Comparison of ENCODE assay signal across 8 cellular contexts in the genomic region with DNA sequence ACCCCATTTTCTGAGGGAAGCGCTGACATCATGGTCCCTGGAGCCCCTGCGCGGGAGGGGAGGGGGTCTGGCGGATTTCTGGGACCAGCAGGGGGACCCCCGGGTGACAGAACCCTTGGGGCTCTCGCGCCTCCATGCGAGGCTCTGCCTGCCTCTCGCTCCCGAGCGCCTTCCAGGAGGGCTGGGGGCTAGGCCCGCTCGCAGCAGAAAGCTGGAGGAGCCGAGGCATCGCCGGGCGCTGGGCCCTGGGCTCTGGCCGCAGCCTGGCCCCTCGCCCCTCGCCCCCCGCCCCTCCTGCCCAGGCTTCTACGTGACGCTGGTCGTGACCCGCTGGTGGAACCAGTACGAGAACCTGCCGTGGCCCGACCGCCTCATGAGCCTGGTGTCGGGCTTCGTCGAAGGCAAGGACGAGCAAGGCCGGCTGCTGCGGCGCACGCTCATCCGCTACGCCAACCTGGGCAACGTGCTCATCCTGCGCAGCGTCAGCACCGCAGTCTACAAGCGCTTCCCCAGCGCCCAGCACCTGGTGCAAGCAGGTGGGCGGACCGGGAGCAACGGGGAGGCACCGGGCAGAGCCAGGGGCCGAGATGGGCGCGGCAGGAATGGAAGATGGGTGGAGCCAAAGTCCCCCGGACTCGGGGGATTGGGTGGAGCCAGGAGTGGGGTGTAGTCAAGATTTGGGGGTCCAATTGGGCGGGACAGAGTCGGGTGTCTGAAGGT. TPM values are rescaled to one million over a fixed set of nuclear protein-coding genes. Genes with fewer than 3 reads are reported as not detected.
DNase-seq lines count a peak whose midpoint lies in the region; ATAC-seq and TF ChIP-seq lines count a peak whose summit lies in the region.

No MANE protein-coding gene starts in this region.

- H3K9ac ChIP-seq in mesendoderm (ENCODE audit: low read length), result peak overlapping the region; percentile 57

- no peaks in the 10 kb centered on the region for H3K36me3 ChIP-seq in mesendoderm (ENCODE audit: control insufficient read depth, insufficient read depth, low read length)
- peaks cover 0 to 9% (median 0%) of the 10 kb centered on the region in 4 donors for H3K36me3 ChIP-seq in upper lobe of left lung

- peak overlapping the region; percentile 65 to 86 for H3K27ac ChIP-seq in coronary artery
- H3K27ac ChIP-seq in mesendoderm (ENCODE audit: low read depth, low read length), result no peak overlapping the region
- H3K27ac ChIP-seq in upper lobe of left lung, result peak overlapping the region; percentile 84 to 95 (median 92)

- peak in 1 of 4 donors; percentile 43 for TF ChIP-seq POLR2A in upper lobe of left lung (IDR thresholded peaks at IDR 0.05)

- no peak overlapping the region for H2BK120ac ChIP-seq in mesendoderm (ENCODE audit: low read depth, low read length)

- no CpG with 5 or more reads among the region's 56 CpGs for WGBS in mesendoderm (ENCODE audit: extremely low coverage, insufficient coverage, low lambda C conversion rate)
- WGBS in upper lobe of left lung, 2 donors, result 10 to 36% methylated on average over 7 to 31 of the region's 56 CpGs

- no peak overlapping the region for H2BK15ac ChIP-seq in mesendoderm (replicated peaks; ENCODE audit: low read depth)

- no peak overlapping the region for H4K8ac ChIP-seq in mesendoderm (ENCODE audit: low read depth, low read length)

- no peak overlapping the region for H3K4ac ChIP-seq in mesendoderm (ENCODE audit: low read depth, low read length)

- no peak overlapping the region for H3K23ac ChIP-seq in mesendoderm (ENCODE audit: low read length)

- ATAC-seq in upper lobe of left lung (ENCODE audit: low FRiP score in 2 of 2), result peak; percentile 52 to 53
- ATAC-seq in HG02938 (IDR thresholded peaks at IDR 0.05; ENCODE audit: unreplicated experiment), result no peak

- no peaks in the 10 kb centered on the region for H3K4me1 ChIP-seq in mesendoderm (ENCODE audit: control insufficient read depth, low read depth, low read length)
- H3K4me1 ChIP-seq in upper lobe of left lung, result peaks cover 16 to 24% (median 19%) of the 10 kb centered on the region in 4 donors

- H3K18ac ChIP-seq in mesendoderm (ENCODE audit: low read length), result peak overlapping the region; percentile 53

- TF ChIP-seq EP300 in upper lobe of left lung (IDR thresholded peaks at IDR 0.05), result no peak

- H3K27me3 ChIP-seq in mesendoderm (ENCODE audit: insufficient read depth, low read length, poor library complexity) (no peaks in the 10 kb centered on the region), upper lobe of left lung (peaks cover 0 to 8% (median 2%) of the 10 kb centered on the region in 4 donors)

- H3K79me1 ChIP-seq in mesendoderm (ENCODE audit: low read length), result no peaks in the 10 kb centered on the region

- peak overlapping the region; percentile 72 for H3K4me3 ChIP-seq in coronary artery
- no peak overlapping the region for H3K4me3 ChIP-seq in mesendoderm (ENCODE audit: low read length)
- H3K4me3 ChIP-seq in upper lobe of left lung, result peak overlapping the region; percentile 16 to 50 (median 47)

- H3K4me2 ChIP-seq in mesendoderm (ENCODE audit: low read length), result peak overlapping the region; percentile 81

- H3K79me2 ChIP-seq in mesendoderm (ENCODE audit: control insufficient read depth, insufficient read depth, low read length), result no peaks in the 10 kb centered on the region

- H3K9me3 ChIP-seq in upper lobe of left lung, result no peaks in the 10 kb centered on the region

- H3K56ac ChIP-seq in mesendoderm (ENCODE audit: low read length), result peak overlapping the region; percentile 80

- no peak overlapping the region for H2BK5ac ChIP-seq in mesendoderm (ENCODE audit: low read length)

- peak; percentile 18 for DNase-seq in stimulated activated CD4-positive, alpha-beta T cell treated with anti-CD3 and anti-CD28 coated beads, Interleukin-12 subunit alpha, Interleukin-12 subunit beta, amount 100 ng/mL, for 4 hours
- DNase-seq in stimulated activated CD4-positive, alpha-beta T cell treated with anti-CD3 and anti-CD28 coated beads, Interleukin-4, amount 100 ng/mL, for 24 hours, result no peak
- no peak for DNase-seq in coronary artery (ENCODE audit: low spot score)
- peak; percentile 78 for DNase-seq in mesendoderm
- peak; percentile 55 to 86 for DNase-seq in upper lobe of left lung
- no peak for DNase-seq in SIG-M5 treated with dmso at 0.1 percent for 504 hours (lab: John Stamatoyannopoulos, UW; ENCODE audit: unreplicated experiment)
- DNase-seq in mucosa of gallbladder (ENCODE audit: low spot score), result no peak

- no peak for TF ChIP-seq CTCF in coronary artery (IDR thresholded peaks at IDR 0.05)
- no peak for TF ChIP-seq CTCF in upper lobe of left lung (IDR thresholded peaks at IDR 0.05)

- no peak overlapping the region for H4K5ac ChIP-seq in mesendoderm (ENCODE audit: low read length)

- no peak overlapping the region for H2AK5ac ChIP-seq in mesendoderm (ENCODE audit: low read length)

RNA-seq across cellular contexts. Expression of a gene that starts 5.4 kb away (rescaled TPM):
- 0.20 TPM for polyA plus RNA-seq in mesendoderm (2013, experiment 1 of 2)
- polyA plus RNA-seq in mesendoderm (2013, experiment 2 of 2), result 0.28 TPM
- 10 to 100 TPM in 3 of 6 donors, 1 to 10 TPM in 3; 6.5 to 18.9 (median 10.4) TPM for total RNA-seq in upper lobe of left lung
- total RNA-seq in mucosa of gallbladder, result 2.8 TPM

RNA-seq across cellular contexts. Expression of a gene that starts 11.9 kb away (rescaled TPM):
- 1,625 TPM for polyA plus RNA-seq in mesendoderm (2013, experiment 1 of 2)
- polyA plus RNA-seq in mesendoderm (2013, experiment 2 of 2), result 1,633 TPM
- total RNA-seq in upper lobe of left lung (1,000 to 10,000 TPM; 2,996 to 4,693 (median 4,496) TPM), mucosa of gallbladder (2,359 TPM)

RNA-seq across cellular contexts. Expression of a gene that starts 38.2 kb away (rescaled TPM):
- 1.4 TPM for polyA plus RNA-seq in mesendoderm (2013, experiment 1 of 2)
- polyA plus RNA-seq in mesendoderm (2013, experiment 2 of 2), result 2.3 TPM
- 10 to 100 TPM in 3 of 6 donors, 1 to 10 TPM in 3; 4.4 to 20.7 (median 10.0) TPM for total RNA-seq in upper lobe of left lung
- total RNA-seq in mucosa of gallbladder, result 12.1 TPM

Comparison
In these comparisons a context has a peak if more than half of its experiments do, and no peak if none do; other contexts are left out.
1. DNase-seq: peak in stimulated activated CD4-positive, alpha-beta T cell treated with anti-CD3 and anti-CD28 coated beads, Interleukin-12 subunit alpha, Interleukin-12 subunit beta, amount 100 ng/mL, for 4 hours (single experiment), mesendoderm (single experiment) and upper lobe of left lung (2 of 2); none in stimulated activated CD4-positive, alpha-beta T cell treated with anti-CD3 and anti-CD28 coated beads, Interleukin-4, amount 100 ng/mL, for 24 hours (single experiment), coronary artery (single experiment), SIG-M5 treated with dmso at 0.1 percent for 504 hours (single experiment) and mucosa of gallbladder (single experiment).